Comparison of ENCODE assay signal across 8 cellular contexts in the genomic region with DNA sequence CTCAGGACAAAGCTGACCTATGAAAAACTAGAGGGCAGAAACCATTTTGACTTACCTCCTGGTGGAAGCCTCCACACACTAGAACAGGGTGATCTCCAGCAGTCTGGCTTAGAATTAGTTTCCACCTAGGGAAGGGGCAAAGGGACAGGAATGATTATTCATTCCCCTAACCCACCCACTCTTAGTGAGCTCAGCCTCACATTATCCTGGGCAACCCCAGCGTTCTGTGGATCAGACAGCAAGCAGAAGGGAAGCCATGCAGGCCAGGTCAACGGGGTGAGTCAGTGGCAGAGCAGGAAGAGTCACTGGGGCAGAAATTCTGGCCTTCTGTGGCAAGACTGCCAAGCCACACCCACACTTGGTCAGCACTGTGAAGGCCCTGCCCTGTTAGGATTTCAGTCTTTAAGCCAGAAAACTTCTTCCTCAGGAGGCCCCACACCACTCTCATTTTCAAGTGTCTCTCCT. TPM values are rescaled to one million over a fixed set of nuclear protein-coding genes. Genes with fewer than 3 reads are reported as not detected.
DNase-seq lines count a peak whose midpoint lies in the region; ATAC-seq, FAIRE-seq and TF ChIP-seq lines count a peak whose summit lies in the region.

No MANE protein-coding gene starts in this region.

- H3K27me3 ChIP-seq in bronchial epithelial cell (ENCODE audit: control insufficient read depth, insufficient read depth, low read length) (no peaks in the 10 kb centered on the region), stomach smooth muscle (ENCODE audit: control insufficient read depth in 1 of 2, insufficient read depth in 2 of 2, low read length in 2 of 2) (no peaks in the 10 kb centered on the region)

- H3K27ac ChIP-seq in stomach smooth muscle (ENCODE audit: low read length): peak overlapping the region; percentile 78

- DNase-seq in AG09319 (ENCODE audit: extremely low read depth, low read depth) (peak; percentile 60), NCI-H226 (peak; percentile 83), bronchial epithelial cell (ENCODE audit: low read depth) (peak; percentile 87), left colon (peak; percentile 81 to 85)

- peaks cover 20% of the 10 kb centered on the region for H3K4me1 ChIP-seq in stomach smooth muscle (ENCODE audit: control insufficient read depth, insufficient read depth, low read length)

- FAIRE-seq in bronchial epithelial cell (lab: Jason Lieb, UNC): no peak

- peaks cover 3% of the 10 kb centered on the region for H3K36me3 ChIP-seq in bronchial epithelial cell (ENCODE audit: control insufficient read depth, insufficient read depth, low read length)
- peaks cover 3 to 4% of the 10 kb centered on the region in 2 donors for H3K36me3 ChIP-seq in stomach smooth muscle (ENCODE audit: control insufficient read depth in 2 of 2, insufficient read depth in 2 of 2, low read length in 2 of 2)

- ATAC-seq in GM19372 (IDR thresholded peaks at IDR 0.05; ENCODE audit: low read depth, unreplicated experiment): peak; percentile 68
- peak; percentile 92 for ATAC-seq in left colon
- ATAC-seq in HG02571 (IDR thresholded peaks at IDR 0.05; ENCODE audit: unreplicated experiment): no peak
- no peak for ATAC-seq in GM21515 (IDR thresholded peaks at IDR 0.05; ENCODE audit: unreplicated experiment)

- peak overlapping the region in 1 of 2 donors; percentile 52 for H3K9ac ChIP-seq in stomach smooth muscle (ENCODE audit: low read length in 2 of 2)

- intact Hi-C loops in left colon (cut with DNase I, micrococcal nuclease): no loop called here

- no peak overlapping the region for H3K4me3 ChIP-seq in bronchial epithelial cell (ENCODE audit: low read depth, low read length)
- peak overlapping the region in 1 of 2 donors; percentile 23 for H3K4me3 ChIP-seq in stomach smooth muscle (ENCODE audit: low read length in 2 of 2)

- no peak for TF ChIP-seq CTCF in AG09319 (IDR thresholded peaks at IDR 0.05; ENCODE audit: low read depth, low read length)
- no peak for TF ChIP-seq CTCF in bronchial epithelial cell (IDR thresholded peaks at IDR 0.05; ENCODE audit: insufficient read depth, low read length, severe bottlenecking)

- no peaks in the 10 kb centered on the region for H3K9me3 ChIP-seq in stomach smooth muscle (ENCODE audit: control insufficient read depth in 2 of 2, low read length in 2 of 2)

RNA-seq across cellular contexts. Expression of gene NUMA1, which starts 10.5 kb away (rescaled TPM):
- total RNA-seq in bronchial epithelial cell (52.7 and 79.1 TPM in 2 replicates), left colon (100 to 1,000 TPM; 157 to 183 TPM)

RNA-seq across cellular contexts. Expression of gene LRRC51, which starts 10.8 kb away (rescaled TPM):
- total RNA-seq in bronchial epithelial cell: 2.6 and 3.2 TPM in 2 replicates
- 10 to 100 TPM in 1 of 2 donors, 1 to 10 TPM in 1; 8.0 to 10.1 TPM for total RNA-seq in left colon

RNA-seq across cellular contexts. Expression of gene LAMTOR1, which starts 33.3 kb away (rescaled TPM):
- total RNA-seq in bronchial epithelial cell (79.2 and 128 TPM in 2 replicates), left colon (100 to 1,000 TPM in 1 of 2 donors, 10 to 100 TPM in 1; 96.8 to 102 TPM)

RNA-seq across cellular contexts. Expression of gene TOMT, which starts 35.9 kb away (rescaled TPM):
- total RNA-seq in bronchial epithelial cell (not detected in 2 replicates), left colon (not detected)

RNA-seq across cellular contexts. Expression of gene ANAPC15, which starts 42.7 kb away (rescaled TPM):
- total RNA-seq in bronchial epithelial cell (19.0 and 32.5 TPM in 2 replicates), left colon (10 to 100 TPM; 44.2 to 49.8 TPM)

Comparison
In these comparisons a context has a peak if more than half of its experiments do, and no peak if none do; other contexts are left out.
1. ATAC-seq: peak in GM19372 (single experiment) and left colon (single experiment); none in HG02571 (single experiment) and GM21515 (single experiment).
2. Peak in every context shown above with its lines, with median percentiles within 50 percentile points of each other: DNase-seq.